ENCODE assay signal across 32 cellular contexts in genomic region chr6:146351018-146351417, GRCh38.
"Had no signal": no experiment of that assay in that cellular context is flagged by ENCODE, and none has a peak within 500 bp of the region (broad histone marks: within the 10 kb centered on the region; RNA-seq: fewer than 3 reads in every experiment).

No MANE protein-coding gene starts in this region.

- H3K4me3 ChIP-seq: dorsolateral prefrontal cortex, gastroesophageal sphincter, heart left ventricle, hepatocyte, lung, mucosa of descending colon, pancreas, right lobe of liver, suprapubic skin, transverse colon, upper lobe of right lung, uterus had no signal

- H3K27me3 ChIP-seq: dorsolateral prefrontal cortex, gastroesophageal sphincter, heart left ventricle, hepatocyte, pancreas, right lobe of liver, suprapubic skin, transverse colon, upper lobe of right lung, uterus had no signal

- H3K27ac Mint-ChIP-seq: memory B cell; mesothelial cell of epicardium; naive B cell; natural killer cell treated with Interleukin-12 subunit alpha and Interleukin-12 subunit beta and Interleukin-15 and Interleukin-18, amount 100 ng/mL, for 72 hours; stimulated activated naive CD8-positive, alpha-beta T cell treated with anti-CD3 and anti-CD28 coated beads, Interleukin-15, amount 100 ng/mL, for 72 hours had no signal

- H3K4me2 ChIP-seq: hepatocyte had no signal

- H3K27me3 Mint-ChIP-seq: memory B cell; naive B cell; natural killer cell treated with Interleukin-12 subunit alpha and Interleukin-12 subunit beta and Interleukin-15 and Interleukin-18, amount 100 ng/mL, for 72 hours; stimulated activated naive CD8-positive, alpha-beta T cell treated with anti-CD3 and anti-CD28 coated beads, Interleukin-15, amount 100 ng/mL, for 72 hours had no signal

- H3K4me1 Mint-ChIP-seq: memory B cell; mesothelial cell of epicardium; naive B cell; neural crest cell; stimulated activated naive CD8-positive, alpha-beta T cell treated with anti-CD3 and anti-CD28 coated beads, Interleukin-15, amount 100 ng/mL, for 72 hours had no signal

- H3K9me3 ChIP-seq: gastroesophageal sphincter, heart left ventricle, mucosa of descending colon, pancreas, right lobe of liver, suprapubic skin, transverse colon, upper lobe of right lung, uterus had no signal

- H3K36me3 Mint-ChIP-seq: memory B cell; mesothelial cell of epicardium; naive B cell; natural killer cell treated with Interleukin-12 subunit alpha and Interleukin-12 subunit beta and Interleukin-15 and Interleukin-18, amount 100 ng/mL, for 72 hours had no signal

- H3K4me1 ChIP-seq: gastroesophageal sphincter, pancreas, right lobe of liver, suprapubic skin, upper lobe of right lung, uterus had no signal

- H3K79me2 ChIP-seq: hepatocyte had no signal

- H3K4me3 Mint-ChIP-seq: memory B cell; mesothelial cell of epicardium; naive B cell; natural killer cell treated with Interleukin-12 subunit alpha and Interleukin-12 subunit beta and Interleukin-15 and Interleukin-18, amount 100 ng/mL, for 72 hours; neural crest cell; stimulated activated naive CD8-positive, alpha-beta T cell treated with anti-CD3 and anti-CD28 coated beads, Interleukin-15, amount 100 ng/mL, for 72 hours had no signal

- H3K36me3 ChIP-seq: gastroesophageal sphincter, heart left ventricle, pancreas, right lobe of liver, suprapubic skin, transverse colon, upper lobe of right lung, uterus had no signal

- H3K27ac ChIP-seq: dorsolateral prefrontal cortex, epithelial cell of prostate, gastroesophageal sphincter, heart left ventricle, hepatocyte, pancreas, right lobe of liver, suprapubic skin, transverse colon, upper lobe of right lung, uterus had no signal

- DNase-seq: cerebellar nuclear complex; cortex of kidney; dorsolateral prefrontal cortex; effector CD4-positive, alpha-beta T cell; foreskin fibroblast; heart left ventricle; kidney glomerular epithelial cell; mucosa of descending colon; naive B cell; nucleus accumbens; pancreas; retina; right lobe of liver; small intestine; stimulated activated CD4-positive, alpha-beta T cell treated with anti-CD3 and anti-CD28 coated beads, Interleukin-15, amount 100 ng/mL, for 24 hours; stimulated activated CD4-positive, alpha-beta T cell treated with anti-CD3 and anti-CD28 coated beads, Interleukin-4, amount 100 ng/mL, for 1 hour; stimulated activated CD8-positive, alpha-beta memory T cell treated with anti-CD3 and anti-CD28 coated beads, Interleukin-4, amount 100 ng/mL, for 48 hours; stimulated activated naive CD4-positive, alpha-beta T cell; stimulated activated naive CD8-positive, alpha-beta T cell treated with anti-CD3 and anti-CD28 coated beads, Interleukin-15, amount 100 ng/mL, for 72 hours; transverse colon; upper lobe of right lung; uterus had no signal

- ATAC-seq: esophagus mucosa; gastroesophageal sphincter; heart left ventricle; mucosa of descending colon; natural killer cell treated with Interleukin-12 subunit alpha and Interleukin-12 subunit beta and Interleukin-15 and Interleukin-18, amount 100 ng/mL, for 72 hours; pancreas; right lobe of liver; stimulated activated naive CD8-positive, alpha-beta T cell treated with anti-CD3 and anti-CD28 coated beads, Interleukin-15, amount 100 ng/mL, for 72 hours; upper lobe of right lung had no signal

- H3K9me3 Mint-ChIP-seq: memory B cell, mesothelial cell of epicardium, neural crest cell had no signal
